ENCODE assay signal across 13 cellular contexts in the genomic region with DNA sequence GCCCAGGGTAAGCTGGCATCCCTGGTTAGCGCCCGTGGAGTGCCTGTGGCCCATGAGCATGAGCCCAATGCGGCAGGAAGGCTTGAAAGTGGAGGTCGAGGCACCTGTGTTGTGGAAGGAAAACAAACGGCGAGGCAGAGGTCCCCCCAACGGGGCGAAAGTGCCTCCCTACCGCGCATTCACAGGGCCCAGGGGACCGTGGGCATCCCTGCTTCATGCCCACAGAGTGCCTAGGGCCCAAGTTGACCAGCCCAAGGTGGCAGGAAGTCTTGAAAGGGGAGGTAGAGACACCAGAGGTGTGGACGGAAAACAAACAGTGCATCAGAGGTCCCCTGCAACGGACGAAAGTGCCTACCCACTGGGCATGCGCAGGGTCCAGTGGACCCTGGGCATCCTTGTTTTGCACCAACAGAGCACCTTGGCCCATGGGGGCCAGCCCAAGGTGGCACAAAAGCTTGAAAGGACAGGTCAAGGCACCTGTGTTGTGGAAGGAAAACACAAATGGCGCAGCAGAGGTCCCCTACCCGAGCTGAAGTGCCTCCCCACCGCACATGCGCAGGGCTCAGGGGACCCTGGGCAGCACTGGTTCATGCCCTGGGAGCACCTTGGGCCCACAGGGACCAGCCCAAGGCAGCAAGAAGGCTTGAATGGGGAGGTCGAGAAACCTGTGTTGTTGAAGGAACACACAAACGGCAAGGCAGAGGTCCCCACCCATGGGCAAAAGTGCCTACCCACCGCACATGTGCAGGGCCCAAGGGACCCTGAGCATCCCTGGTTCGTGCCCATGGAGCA.
A peak's percentile ranks its signal among the peaks of the same experiment; 100 is the strongest.
DNase-seq lines count a peak whose midpoint lies in the region; ATAC-seq and TF ChIP-seq lines count a peak whose summit lies in the region.
"Had no signal": no experiment of that assay in that cellular context is flagged by ENCODE, and none has a peak within 500 bp of the region (broad histone marks: within the 10 kb centered on the region; RNA-seq: fewer than 3 reads in every experiment).

No MANE protein-coding gene starts in this region.

- H2AFZ ChIP-seq in neural progenitor cell (replicated peaks) = no peak overlapping the region

- H3K36me3 ChIP-seq in suprapubic skin = no peaks in the 10 kb centered on the region
- no peaks in the 10 kb centered on the region for H3K36me3 ChIP-seq in neural progenitor cell
- H3K36me3 ChIP-seq: MG63 had no signal

- no peak for TF ChIP-seq POLR2A in suprapubic skin (IDR thresholded peaks at IDR 0.05)

- H3K4me1 Mint-ChIP-seq in activated CD4-positive, alpha-beta T cell treated with anti-CD3 and anti-CD28 coated beads for 36 hours = no peaks in the 10 kb centered on the region
- no peaks in the 10 kb centered on the region for H3K4me1 Mint-ChIP-seq in activated CD4-positive, alpha-beta memory T cell treated with anti-CD3 and anti-CD28 coated beads, Interleukin-2, amount 10 ng/mL, durations not matched to agents 7 days and 5 days
- no peaks in the 10 kb centered on the region for H3K4me1 Mint-ChIP-seq in neural progenitor cell

- CTCF ChIA-PET in activated CD4-positive, alpha-beta T cell treated with anti-CD3 and anti-CD28 coated beads for 36 hours (lab: Charles Lee) = no interaction called here
- CTCF ChIA-PET in activated CD4-positive, alpha-beta memory T cell treated with anti-CD3 and anti-CD28 coated beads, Interleukin-2, amount 10 ng/mL, durations not matched to agents 7 days and 5 days (lab: Charles Lee) = no interaction called here

- H3K79me2 ChIP-seq in neural progenitor cell (ENCODE audit: low read depth) = no peaks in the 10 kb centered on the region

- no peaks in the 10 kb centered on the region for H4K20me1 ChIP-seq in neural progenitor cell (ENCODE audit: low read depth)

- TF ChIP-seq CTCF in suprapubic skin (IDR thresholded peaks at IDR 0.05) = no peak
- no peak for TF ChIP-seq CTCF in neural progenitor cell (IDR thresholded peaks at IDR 0.05)

- no peaks in the 10 kb centered on the region for H3K27me3 Mint-ChIP-seq in activated CD4-positive, alpha-beta T cell treated with anti-CD3 and anti-CD28 coated beads for 36 hours
- H3K27me3 Mint-ChIP-seq in activated CD4-positive, alpha-beta memory T cell treated with anti-CD3 and anti-CD28 coated beads, Interleukin-2, amount 10 ng/mL, durations not matched to agents 7 days and 5 days = no peaks in the 10 kb centered on the region
- no peaks in the 10 kb centered on the region for H3K27me3 Mint-ChIP-seq in neural progenitor cell (ENCODE audit: insufficient read depth, low read depth)

- H3K9me3 ChIP-seq in suprapubic skin = peaks cover 41% of the 10 kb centered on the region
- H3K9me3 ChIP-seq in neural progenitor cell (ENCODE audit: low read depth) = no peaks in the 10 kb centered on the region
- H3K9me3 ChIP-seq: MG63 had no signal

- no peak for TF ChIP-seq EP300 in suprapubic skin (IDR thresholded peaks at IDR 0.05)

- H3K9me3 Mint-ChIP-seq in activated CD4-positive, alpha-beta T cell treated with anti-CD3 and anti-CD28 coated beads for 36 hours (ENCODE audit: low read depth) = peaks cover 21% of the 10 kb centered on the region
- H3K9me3 Mint-ChIP-seq in activated CD4-positive, alpha-beta memory T cell treated with anti-CD3 and anti-CD28 coated beads, Interleukin-2, amount 10 ng/mL, durations not matched to agents 7 days and 5 days = peaks cover 23% of the 10 kb centered on the region
- peaks cover 48% of the 10 kb centered on the region for H3K9me3 Mint-ChIP-seq in neural progenitor cell

- H3F3A ChIP-seq in neural progenitor cell (ENCODE audit: low read depth) = no peaks in the 10 kb centered on the region

- 79% methylated on average over 18 of the region's 23 CpGs for WGBS in suprapubic skin

- POLR2A ChIA-PET in activated CD4-positive, alpha-beta T cell treated with anti-CD3 and anti-CD28 coated beads for 36 hours (lab: Charles Lee) = no interaction called here
- POLR2A ChIA-PET in activated CD4-positive, alpha-beta memory T cell treated with anti-CD3 and anti-CD28 coated beads, Interleukin-2, amount 10 ng/mL, durations not matched to agents 7 days and 5 days (lab: Charles Lee) = no interaction called here

- H3K27me3 ChIP-seq in suprapubic skin (no peaks in the 10 kb centered on the region), neural progenitor cell (no peaks in the 10 kb centered on the region)
- H3K27me3 ChIP-seq: MG63 had no signal

- no peaks in the 10 kb centered on the region for H3K4me1 ChIP-seq in suprapubic skin
- no peaks in the 10 kb centered on the region for H3K4me1 ChIP-seq in neural progenitor cell

- H3K36me3 Mint-ChIP-seq in activated CD4-positive, alpha-beta T cell treated with anti-CD3 and anti-CD28 coated beads for 36 hours (ENCODE audit: low read depth) = peaks cover 1% of the 10 kb centered on the region
- H3K36me3 Mint-ChIP-seq in activated CD4-positive, alpha-beta memory T cell treated with anti-CD3 and anti-CD28 coated beads, Interleukin-2, amount 10 ng/mL, durations not matched to agents 7 days and 5 days (ENCODE audit: low read depth) = peaks cover 2% of the 10 kb centered on the region
- H3K36me3 Mint-ChIP-seq in neural progenitor cell = no peaks in the 10 kb centered on the region

- intact Hi-C loops in activated CD4-positive, alpha-beta T cell treated with anti-CD3 and anti-CD28 coated beads for 36 hours (cut with DNase I, micrococcal nuclease) = no loop called here

- no peak overlapping the region for H3K9ac ChIP-seq in neural progenitor cell

- H3K4me2 ChIP-seq in neural progenitor cell = no peak overlapping the region

- no peak overlapping the region for H3K27ac Mint-ChIP-seq in activated CD4-positive, alpha-beta T cell treated with anti-CD3 and anti-CD28 coated beads for 36 hours
- H3K27ac Mint-ChIP-seq in activated CD4-positive, alpha-beta memory T cell treated with anti-CD3 and anti-CD28 coated beads, Interleukin-2, amount 10 ng/mL, durations not matched to agents 7 days and 5 days = no peak overlapping the region
- no peak overlapping the region for H3K27ac Mint-ChIP-seq in neural progenitor cell

- H3K27ac ChIP-seq in suprapubic skin (no peak overlapping the region), neural progenitor cell (no peak overlapping the region)
- H3K27ac ChIP-seq: HL-60 had no signal

- ATAC-seq in activated CD4-positive, alpha-beta T cell treated with anti-CD3 and anti-CD28 coated beads for 36 hours = no peak
- ATAC-seq in GM19328 (IDR thresholded peaks at IDR 0.05; ENCODE audit: unreplicated experiment) = no peak
- ATAC-seq: Panc1 had no signal

- H3K4me3 ChIP-seq in suprapubic skin (no peak overlapping the region), neural progenitor cell (no peak overlapping the region)
- H3K4me3 ChIP-seq: MG63 had no signal

- peak; percentile 1 for DNase-seq in activated CD4-positive, alpha-beta T cell treated with anti-CD3 and anti-CD28 coated beads for 36 hours
- no peak for DNase-seq in activated CD4-positive, alpha-beta T cell treated with anti-CD3 and anti-CD28 coated beads for 48 hours
- peak; percentile 6 for DNase-seq in activated CD4-positive, alpha-beta memory T cell treated with anti-CD3 and anti-CD28 coated beads, Interleukin-2, amount 10 ng/mL, durations not matched to agents 7 days and 5 days
- DNase-seq in iPS-NIHi11 (ENCODE audit: low spot score) (peak; percentile 1), suprapubic skin (ENCODE audit: low spot score in 2 of 2) (peak; percentile 32 to 53), hippocampal formation (lab: John Stamatoyannopoulos, UW) (no peak), neural progenitor cell (ENCODE audit: low spot score) (no peak)
- DNase-seq: MG63; NCI-H226; stimulated activated CD4-positive, alpha-beta T cell treated with anti-CD3 and anti-CD28 coated beads, Interleukin-2, amount 100 ng/mL, for 48 hours had no signal

- H3K4me3 Mint-ChIP-seq in activated CD4-positive, alpha-beta T cell treated with anti-CD3 and anti-CD28 coated beads for 36 hours = no peak overlapping the region
- no peak overlapping the region for H3K4me3 Mint-ChIP-seq in activated CD4-positive, alpha-beta memory T cell treated with anti-CD3 and anti-CD28 coated beads, Interleukin-2, amount 10 ng/mL, durations not matched to agents 7 days and 5 days
- no peak overlapping the region for H3K4me3 Mint-ChIP-seq in neural progenitor cell

Comparison
In these comparisons a context has a peak if more than half of its experiments do, and no peak if none do; other contexts are left out.
1. DNase-seq: peak in activated CD4-positive, alpha-beta T cell treated with anti-CD3 and anti-CD28 coated beads for 36 hours (single experiment), activated CD4-positive, alpha-beta memory T cell treated with anti-CD3 and anti-CD28 coated beads, Interleukin-2, amount 10 ng/mL, durations not matched to agents 7 days and 5 days (single experiment), iPS-NIHi11 (single experiment) and suprapubic skin (2 of 2); none in activated CD4-positive, alpha-beta T cell treated with anti-CD3 and anti-CD28 coated beads for 48 hours (single experiment), hippocampal formation (0 of 2) and neural progenitor cell (single experiment).